Comparison of ENCODE assay signal across 28 cellular contexts in the genomic region with DNA sequence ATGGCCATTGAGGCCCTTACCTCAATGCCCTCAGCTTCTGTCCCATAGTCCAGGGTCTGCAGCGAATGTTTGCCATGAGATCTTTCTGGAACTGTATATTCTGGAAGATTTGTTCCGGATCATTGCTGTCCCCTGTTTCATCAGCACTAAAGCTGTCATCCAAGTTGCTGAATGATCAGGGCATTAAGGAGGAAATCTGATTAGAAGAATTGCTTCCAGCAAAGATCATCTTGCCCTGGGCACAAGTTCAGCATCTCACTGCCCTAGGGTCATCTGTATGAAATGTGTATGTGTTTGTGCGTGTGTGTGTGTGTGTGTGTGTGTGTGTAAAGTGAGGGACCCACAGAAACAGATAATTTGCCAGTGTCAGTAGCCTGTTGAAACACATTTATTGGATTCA. TPM values are rescaled to one million over a fixed set of nuclear protein-coding genes. Genes with fewer than 3 reads are reported as not detected.
"Had no signal": no experiment of that assay in that cellular context is flagged by ENCODE, and none has a peak within 500 bp of the region (broad histone marks: within the 10 kb centered on the region; RNA-seq: fewer than 3 reads in every experiment).

No MANE protein-coding gene starts in this region.

- H3K4me3 Mint-ChIP-seq: naive thymus-derived CD8-positive, alpha-beta T cell; nephron; neural crest cell; stimulated activated effector memory CD8-positive, alpha-beta T cell treated with anti-CD3 and anti-CD28 coated beads, Interleukin-12 subunit alpha, Interleukin-12 subunit beta, amount 100 ng/mL, for 72 hours; stimulated activated naive CD8-positive, alpha-beta T cell treated with anti-CD3 and anti-CD28 coated beads, Interleukin-15, Interleukin-2, amounts not matched to agents 100 ng/mL and 50 ng/mL, for 24 hours; type B pancreatic cell had no signal

- DNase-seq: heart right ventricle; hippocampal formation; kidney glomerular epithelial cell; left cardiac atrium; left lung; lower lobe of right lung; mammary epithelial cell; mesenchymal stem cell; naive thymus-derived CD8-positive, alpha-beta T cell; nucleus accumbens; pancreas; psoas muscle; small intestine; spleen; stimulated activated CD4-positive, alpha-beta T cell treated with anti-CD3 and anti-CD28 coated beads, Interleukin-4, amount 100 ng/mL, for 24 hours; stimulated activated naive CD4-positive, alpha-beta T cell; tibial artery had no signal

- H3K9me3 Mint-ChIP-seq: naive thymus-derived CD8-positive, alpha-beta T cell; nephron; neural crest cell; stimulated activated effector memory CD8-positive, alpha-beta T cell treated with anti-CD3 and anti-CD28 coated beads, Interleukin-12 subunit alpha, Interleukin-12 subunit beta, amount 100 ng/mL, for 72 hours; stimulated activated naive CD8-positive, alpha-beta T cell treated with anti-CD3 and anti-CD28 coated beads, Interleukin-15, Interleukin-2, amounts not matched to agents 100 ng/mL and 50 ng/mL, for 24 hours; type B pancreatic cell had no signal

- H3K27ac Mint-ChIP-seq: nephron; stimulated activated effector memory CD8-positive, alpha-beta T cell treated with anti-CD3 and anti-CD28 coated beads, Interleukin-12 subunit alpha, Interleukin-12 subunit beta, amount 100 ng/mL, for 72 hours; stimulated activated naive CD8-positive, alpha-beta T cell treated with anti-CD3 and anti-CD28 coated beads, Interleukin-15, Interleukin-2, amounts not matched to agents 100 ng/mL and 50 ng/mL, for 24 hours; type B pancreatic cell had no signal

- H3K4me1 Mint-ChIP-seq: naive thymus-derived CD8-positive, alpha-beta T cell; stimulated activated effector memory CD8-positive, alpha-beta T cell treated with anti-CD3 and anti-CD28 coated beads, Interleukin-12 subunit alpha, Interleukin-12 subunit beta, amount 100 ng/mL, for 72 hours had no signal

- ATAC-seq: heart right ventricle; left cardiac atrium; left lung; lower lobe of right lung; naive thymus-derived CD8-positive, alpha-beta T cell; psoas muscle; sciatic nerve; stimulated activated effector memory CD8-positive, alpha-beta T cell treated with anti-CD3 and anti-CD28 coated beads, Interleukin-12 subunit alpha, Interleukin-12 subunit beta, amount 100 ng/mL, for 72 hours had no signal

- H3K27me3 Mint-ChIP-seq: naive thymus-derived CD8-positive, alpha-beta T cell; stimulated activated naive CD8-positive, alpha-beta T cell treated with anti-CD3 and anti-CD28 coated beads, Interleukin-15, Interleukin-2, amounts not matched to agents 100 ng/mL and 50 ng/mL, for 24 hours; type B pancreatic cell had no signal

- H3K36me3 Mint-ChIP-seq: stimulated activated effector memory CD8-positive, alpha-beta T cell treated with anti-CD3 and anti-CD28 coated beads, Interleukin-12 subunit alpha, Interleukin-12 subunit beta, amount 100 ng/mL, for 72 hours; type B pancreatic cell had no signal

RNA-seq across cellular contexts. Expression of a gene that starts 1.4 kb away (rescaled TPM):
- total RNA-seq: heart right ventricle; left cardiac atrium; left lung; liver; lower lobe of right lung; mammary epithelial cell; naive thymus-derived CD8-positive, alpha-beta T cell; neural crest cell; osteoblast; posterior vena cava; psoas muscle; right atrium auricular region; spleen; subcutaneous adipose tissue had no signal
